ENCODE assay signal across 26 cellular contexts in genomic region chr9:79246170-79246569, GRCh38.
"Had no signal": no experiment of that assay in that cellular context is flagged by ENCODE, and none has a peak within 500 bp of the region (broad histone marks: within the 10 kb centered on the region; RNA-seq: fewer than 3 reads in every experiment).

No MANE protein-coding gene starts in this region.

- FAIRE-seq: HepG2 had no signal

- H3K27ac ChIP-seq: RWPE1 had no signal

- H3K9ac ChIP-seq: SK-N-SH had no signal

- DNase-seq: IMR-90, Karpas-422, KG1, MG63, NCI-H1092, NCI-H1105 treated with DMSO at 0.1 percent for 48 hours, NCI-H1417 treated with DMSO at 0.1 percent for 48 hours, NCI-H146, NCI-H1694 treated with DMSO at 0.1 percent for 48 hours, NCI-H1930, NCI-H2081, NCI-H2171, NCI-H226, NCI-H446, NCI-H510A, NCI-H524 treated with DMSO at 0.1 percent for 48 hours, NCI-H69, NCI-H774, PC-3, SHP77, SK-N-SH, SW 1271, T-cell had no signal

- H3K4me2 ChIP-seq: SK-N-SH had no signal

- ATAC-seq: HepG2, Panc1, PC-3, T-cell had no signal

- H3K27me3 ChIP-seq: MG63 had no signal

- H3K9me3 ChIP-seq: MG63, SK-N-SH had no signal

- H3K4me3 ChIP-seq: MG63 had no signal

- H3K36me3 ChIP-seq: MG63 had no signal
